Comparison of ENCODE assay signal across 36 cellular contexts in genomic region chr4:32661229-32661628, GRCh38.
"Had no signal": no experiment of that assay in that cellular context is flagged by ENCODE, and none has a peak within 500 bp of the region (broad histone marks: within the 10 kb centered on the region; RNA-seq: fewer than 3 reads in every experiment).

No MANE protein-coding gene starts in this region.

- H3K4me2 ChIP-seq: KMS-11 had no signal

- H3K9me3 ChIP-seq: ascending aorta, Peyer's patch had no signal

- H3K4me3 ChIP-seq: ascending aorta, cardiac muscle cell, Peyer's patch had no signal

- H3K4me1 ChIP-seq: ascending aorta, Peyer's patch had no signal

- ATAC-seq: activated naive CD8-positive, alpha-beta T cell treated with anti-CD3 and anti-CD28 coated beads, Interleukin-2, amount 50 U/mL, for 24 hours; activated T-cell treated with anti-CD3 and anti-CD28 coated beads, Interleukin-2, amount 50 U/mL, for 4 hours; PC-3; SK-N-SH treated with all-trans-retinoic acid at 6 μM for 48 hours had no signal

- H3K36me3 ChIP-seq: ascending aorta, cardiac muscle cell, Peyer's patch had no signal

- H3K27ac ChIP-seq: ascending aorta, cardiac muscle cell, KMS-11, Peyer's patch, VCaP had no signal

- DNase-seq: activated B cell treated with CpG ODN at 0.5 μM for 24 hours; activated CD4-positive, alpha-beta memory T cell treated with anti-CD3 and anti-CD28 coated beads for 36 hours; activated CD4-positive, alpha-beta T cell treated with anti-CD3 and anti-CD28 coated beads for 4 hours; activated CD4-positive, alpha-beta T cell treated with anti-CD3 and anti-CD28 coated beads, Interleukin-2, amount 50 U/mL, for 1 hour; activated CD4-positive, CD25-positive, alpha-beta regulatory T cell treated with anti-CD3 and anti-CD28 coated beads, Interleukin-2, amount 50 U/mL, for 72 hours; activated CD8-positive, alpha-beta memory T cell treated with anti-CD3 and anti-CD28 coated beads, Interleukin-2, amount 50 U/mL, for 4 hours; activated gamma-delta T cell treated with Interleukin-2 at 50 U/mL for 16 hours; activated naive CD4-positive, alpha-beta T cell treated with anti-CD3 and anti-CD28 coated beads for 36 hours; activated naive CD8-positive, alpha-beta T cell treated with anti-CD3 and anti-CD28 coated beads, Interleukin-2, amount 50 U/mL, for 24 hours; activated T-cell treated with anti-CD3 and anti-CD28 coated beads for 4 hours; activated T-cell treated with anti-CD3 and anti-CD28 coated beads, Interleukin-2, amount 50 U/mL, for 4 hours; amygdala; MM.1S; MV-4-11; NCI-H1092 treated with DMSO at 0.1 percent for 48 hours; NCI-H1417 treated with DMSO at 0.1 percent for 48 hours; NCI-H187 treated with DMSO at 0.1 percent for 48 hours; NCI-H2081 treated with DMSO at 0.1 percent for 48 hours; NCI-H226; NCI-H446 treated with DMSO at 0.1 percent for 48 hours; NCI-H524; NCI-H69; NCI-H82; PC-3; Peyer's patch; RPMI8226; SHP77 treated with DMSO at 0.1 percent for 48 hours; SW 1271; T-helper 1 cell; T-helper 2 cell; T-helper 9 cell had no signal
